ENCODE assay signal across 13 cellular contexts in genomic region chr12:89472508-89472907, GRCh38. TPM values are rescaled to one million over a fixed set of nuclear protein-coding genes. Genes with fewer than 3 reads are reported as not detected.
DNase-seq lines count a peak whose midpoint lies in the region; ATAC-seq, FAIRE-seq and TF ChIP-seq lines count a peak whose summit lies in the region.
"Had no signal": no experiment of that assay in that cellular context is flagged by ENCODE, and none has a peak within 500 bp of the region (broad histone marks: within the 10 kb centered on the region; RNA-seq: fewer than 3 reads in every experiment).

No MANE protein-coding gene starts in this region.

- in situ Hi-C loops in mammary epithelial cell (cut with MboI; ENCODE audit: low sequenced_read_pairs in 2 of 2): loop anchor here (10.0 kb wide), 1 partner anchor 52 kb away; the partner anchor contains the start of genes GALNT4 (in 2 of the 2) and POC1B (in 2 of the 2)

- no peak overlapping the region for H3K9ac ChIP-seq in mammary epithelial cell (ENCODE audit: insufficient read depth, low read length)

- H3K27ac ChIP-seq in mammary epithelial cell (ENCODE audit: insufficient read depth, low read depth, low read length) (no peak overlapping the region), breast epithelium (no peak overlapping the region), prostate gland (no peak overlapping the region)
- H3K27ac ChIP-seq: body of pancreas had no signal

- H3K27me3 Mint-ChIP-seq in activated T-helper 17 cell treated with anti-CD3 and anti-CD28 coated beads, Interleukin-2, amount 50 U/mL, for 72 hours: no peaks in the 10 kb centered on the region
- H3K27me3 Mint-ChIP-seq: memory B cell had no signal

- H3K4me1 Mint-ChIP-seq in activated T-helper 17 cell treated with anti-CD3 and anti-CD28 coated beads, Interleukin-2, amount 50 U/mL, for 72 hours: peaks cover 54% of the 10 kb centered on the region

- H2AFZ ChIP-seq in mammary epithelial cell (ENCODE audit: low read depth, low read length): no peak overlapping the region

- no peaks in the 10 kb centered on the region for H3K27me3 ChIP-seq in mammary epithelial cell (ENCODE audit: insufficient read depth, low read length)
- H3K27me3 ChIP-seq in breast epithelium: no peaks in the 10 kb centered on the region
- H3K27me3 ChIP-seq in BE2C: no peaks in the 10 kb centered on the region
- no peaks in the 10 kb centered on the region for H3K27me3 ChIP-seq in prostate gland (replicated peaks; ENCODE audit: insufficient read depth)
- H3K27me3 ChIP-seq: body of pancreas had no signal

- TF ChIP-seq POLR2A in breast epithelium (IDR thresholded peaks at IDR 0.05) (no peak), prostate gland (IDR thresholded peaks at IDR 0.05) (no peak)

- peaks cover 22% of the 10 kb centered on the region for H3K36me3 Mint-ChIP-seq in activated T-helper 17 cell treated with anti-CD3 and anti-CD28 coated beads, Interleukin-2, amount 50 U/mL, for 72 hours (ENCODE audit: low read depth)

- H3K4me3 ChIP-seq in mammary epithelial cell (replicated peaks in 1 of 3; ENCODE audit: insufficient read depth in 1 of 3, low read depth in 2 of 3, low read length in 3 of 3): no peak overlapping the region
- H3K4me3 ChIP-seq in breast epithelium: no peak overlapping the region
- no peak overlapping the region for H3K4me3 ChIP-seq in BE2C (ENCODE audit: low read depth, low read length)
- no peak overlapping the region for H3K4me3 ChIP-seq in prostate gland
- H3K4me3 ChIP-seq: body of pancreas had no signal

- CTCF ChIA-PET in mammary epithelial cell (lab: Charles Lee; ENCODE audit: low non-redundant PET): no interaction called here

- peak; percentile 59 for DNase-seq in mammary epithelial cell
- DNase-seq in breast epithelium (ENCODE audit: low spot score in 2 of 2): no peak
- DNase-seq in fibroblast of the conjunctiva (ENCODE audit: low read depth): peak; percentile 29
- DNase-seq in BE2C: no peak
- no peak for DNase-seq in effector CD4-positive, alpha-beta T cell
- no peak for DNase-seq in D721Med (ENCODE audit: insufficient read length, low spot score)
- DNase-seq in prostate gland (ENCODE audit: low spot score): no peak
- DNase-seq: body of pancreas, NCI-H1417, NCI-H524 treated with DMSO at 0.1 percent for 48 hours had no signal

- H3K79me2 ChIP-seq in mammary epithelial cell (ENCODE audit: insufficient read depth, low read length): no peaks in the 10 kb centered on the region

- FAIRE-seq in D721Med (lab: Jason Lieb, UNC): no peak

- H4K20me1 ChIP-seq in mammary epithelial cell (ENCODE audit: insufficient read depth, low read length): no peaks in the 10 kb centered on the region

- H3K4me3 Mint-ChIP-seq in activated T-helper 17 cell treated with anti-CD3 and anti-CD28 coated beads, Interleukin-2, amount 50 U/mL, for 72 hours: peak overlapping the region; percentile 65
- H3K4me3 Mint-ChIP-seq: memory B cell had no signal

- no peak overlapping the region for H3K4me2 ChIP-seq in mammary epithelial cell (ENCODE audit: insufficient read depth, low read depth, low read length)

- ATAC-seq in activated T-helper 17 cell treated with anti-CD3 and anti-CD28 coated beads, Interleukin-2, amount 50 U/mL, for 72 hours (replicated peaks): peak; percentile 61
- ATAC-seq: body of pancreas, Right ventricle myocardium inferior had no signal

- TF ChIP-seq CTCF in mammary epithelial cell (conservative IDR thresholded peaks at IDR 0.05 in 1 of 2, IDR thresholded peaks at IDR 0.05 in 1 of 2; ENCODE audit: extremely low read depth in 1 of 2, insufficient read depth in 1 of 2, low read depth in 1 of 2, low read length in 2 of 2): no peak
- no peak for TF ChIP-seq CTCF in breast epithelium (IDR thresholded peaks at IDR 0.05)
- no peak for TF ChIP-seq CTCF in BE2C (IDR thresholded peaks at IDR 0.05; ENCODE audit: low read depth, low read length)
- TF ChIP-seq CTCF in D721Med (IDR thresholded peaks at IDR 0.05; ENCODE audit: insufficient read depth, missing control alignments): no peak
- no peak for TF ChIP-seq CTCF in prostate gland (IDR thresholded peaks at IDR 0.05)

- H3K36me3 ChIP-seq in mammary epithelial cell (ENCODE audit: insufficient read depth, low read length) (no peaks in the 10 kb centered on the region), breast epithelium (no peaks in the 10 kb centered on the region), BE2C (no peaks in the 10 kb centered on the region), prostate gland (no peaks in the 10 kb centered on the region)

- H3K9me3 ChIP-seq in mammary epithelial cell (replicated peaks; ENCODE audit: insufficient read depth, low read length) (no peaks in the 10 kb centered on the region), breast epithelium (no peaks in the 10 kb centered on the region), BE2C (no peaks in the 10 kb centered on the region), prostate gland (no peaks in the 10 kb centered on the region)
- H3K9me3 ChIP-seq: body of pancreas had no signal

- intact Hi-C loops in mammary epithelial cell (cut with micrococcal nuclease) (no loop called here), breast epithelium (cut with DNase I; ENCODE audit: low total_unique reads) (loop anchor here (5.0 to 10.0 kb wide), 2 partner anchors 52 to 375 kb away; partner anchors contain the start of genes GALNT4 and POC1B), prostate gland (cut with DNase I) (no loop called here)

- H3K4me1 ChIP-seq in mammary epithelial cell (ENCODE audit: insufficient read depth, low read length): peaks cover 19% of the 10 kb centered on the region
- H3K4me1 ChIP-seq in breast epithelium: no peaks in the 10 kb centered on the region
- H3K4me1 ChIP-seq in BE2C: no peaks in the 10 kb centered on the region
- H3K4me1 ChIP-seq in prostate gland (replicated peaks): no peaks in the 10 kb centered on the region

- dilution Hi-C loops in mammary epithelial cell (cut with HindIII; ENCODE audit: low sequenced_read_pairs): no loop called here

- BruUV-seq in mammary epithelial cell (replicated peaks; lab: Mats Ljungman, UMichigan): no TSS peak

- H3K27ac Mint-ChIP-seq in activated T-helper 17 cell treated with anti-CD3 and anti-CD28 coated beads, Interleukin-2, amount 50 U/mL, for 72 hours: peak overlapping the region; percentile 90
- H3K27ac Mint-ChIP-seq: memory B cell had no signal

- H3K9me3 Mint-ChIP-seq in activated T-helper 17 cell treated with anti-CD3 and anti-CD28 coated beads, Interleukin-2, amount 50 U/mL, for 72 hours: no peaks in the 10 kb centered on the region
- H3K9me3 Mint-ChIP-seq: memory B cell had no signal

- WGBS in mammary epithelial cell (ENCODE audit: low coverage, missing lambda C conversion rate): 90% methylated on average over 2 of the region's 2 CpGs
- 69% methylated on average over 2 of the region's 2 CpGs for WGBS in prostate gland

RNA-seq across cellular contexts. Expression of gene GALNT4, which starts 52.1 kb away (rescaled TPM):
- 10 to 100 TPM in 1 of 2 donors, 1 to 10 TPM in 1; 7.9 to 12.3 TPM for total RNA-seq in mammary epithelial cell
- polyA plus RNA-seq in mammary epithelial cell: 3.6 TPM
- polyA minus RNA-seq in mammary epithelial cell: 0.98 TPM
- total RNA-seq in breast epithelium: 10 to 100 TPM in 1 of 3 donors, 1 to 10 TPM in 2; 5.3 to 11.1 (median 7.2) TPM
- 10 to 100 TPM; 15.1 to 16.7 TPM for total RNA-seq in activated T-helper 17 cell treated with anti-CD3 and anti-CD28 coated beads, Interleukin-2, amount 50 U/mL, for 72 hours
- 0.14 TPM for polyA plus RNA-seq in BE2C (2012; ENCODE audit: insufficient read depth, insufficient read length, low read depth)
- 1 to 10 TPM; 4.1 to 8.4 TPM for total RNA-seq in prostate gland

RNA-seq across cellular contexts. Expression of gene POC1B, which starts 53.3 kb away (rescaled TPM):
- 10 to 100 TPM; 16.8 to 27.0 TPM for total RNA-seq in mammary epithelial cell
- polyA plus RNA-seq in mammary epithelial cell: 11.5 TPM
- polyA minus RNA-seq in mammary epithelial cell: 27.7 TPM
- total RNA-seq in breast epithelium: 10 to 100 TPM; 16.0 to 30.4 (median 27.9) TPM
- 10 to 100 TPM; 47.5 to 54.3 TPM for total RNA-seq in activated T-helper 17 cell treated with anti-CD3 and anti-CD28 coated beads, Interleukin-2, amount 50 U/mL, for 72 hours
- polyA plus RNA-seq in BE2C (2012; ENCODE audit: insufficient read depth, insufficient read length, low read depth): 7.4 TPM
- 10 to 100 TPM; 11.1 to 15.8 TPM for total RNA-seq in prostate gland

Comparison
In these comparisons a context has a peak if more than half of its experiments do, and no peak if none do; other contexts are left out.
1. DNase-seq: peak in mammary epithelial cell (single experiment) and fibroblast of the conjunctiva (single experiment); none in breast epithelium (0 of 2), BE2C (single experiment), effector CD4-positive, alpha-beta T cell (single experiment), D721Med (single experiment) and prostate gland (single experiment).